Comparison of ENCODE assay signal across 15 cellular contexts in the genomic region with DNA sequence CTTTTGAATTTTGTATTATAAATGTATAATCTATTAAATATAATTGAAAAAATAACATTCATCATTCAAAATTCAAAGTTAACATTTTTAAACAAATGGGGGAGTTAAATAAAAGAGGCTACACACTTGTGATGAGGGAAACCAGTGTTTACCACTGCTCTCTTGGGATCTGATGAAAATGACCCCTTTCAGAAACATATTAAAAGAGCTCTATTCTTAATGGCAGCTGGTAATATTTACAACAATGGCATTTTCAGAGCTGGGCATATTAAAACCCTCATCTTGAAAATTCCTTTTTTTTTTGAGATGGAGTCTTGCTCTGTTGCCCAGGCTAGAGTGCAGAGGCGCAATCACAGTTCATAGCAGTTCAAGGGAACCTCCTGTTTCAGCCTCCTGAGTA. TPM values are rescaled to one million over a fixed set of nuclear protein-coding genes. Genes with fewer than 3 reads are reported as not detected.
A peak's percentile ranks its signal among the peaks of the same experiment; 100 is the strongest.
DNase-seq lines count a peak whose midpoint lies in the region; ATAC-seq lines count a peak whose summit lies in the region.
"Had no signal": no experiment of that assay in that cellular context is flagged by ENCODE, and none has a peak within 500 bp of the region (broad histone marks: within the 10 kb centered on the region; RNA-seq: fewer than 3 reads in every experiment).

No MANE protein-coding gene starts in this region.

- peak overlapping the region; percentile 74 for H3K27ac ChIP-seq in caudate nucleus (ENCODE audit: low read depth, low read length)
- peak overlapping the region; percentile 77 for H3K27ac ChIP-seq in temporal lobe (ENCODE audit: low read depth, low read length)
- H3K27ac ChIP-seq: HL-60 had no signal

- H3K27ac Mint-ChIP-seq in activated T-cell treated with anti-CD3 and anti-CD28 coated beads, Interleukin-2, amount 50 U/mL, for 72 hours, result peak overlapping the region; percentile 28
- no peak overlapping the region for H3K27ac Mint-ChIP-seq in T-cell
- H3K27ac Mint-ChIP-seq: B cell; CD4-positive, alpha-beta T cell had no signal

- POLR2A ChIA-PET in T-cell (lab: Charles Lee), result interaction anchor here in 1 of 2 donors (0.6 kb wide), 1 partner anchor 28 kb away, joined by 6 read pairs; no protein-coding TSS in a partner anchor

- DNase-seq in activated T-cell treated with anti-CD3 and anti-CD28 coated beads, Interleukin-2, amount 50 U/mL, for 72 hours, result no peak
- no peak for DNase-seq in activated T-cell treated with anti-CD3 and anti-CD28 coated beads, Interleukin-2, amount 50 U/mL, for 48 hours
- no peak for DNase-seq in caudate nucleus (lab: John Stamatoyannopoulos, UW)
- DNase-seq in globus pallidus (ENCODE audit: low spot score), result peak; percentile 48
- no peak for DNase-seq in T-cell
- no peak for DNase-seq in islet precursor cell
- DNase-seq: 8988T; ACHN; C1 segment of cervical spinal cord; CD4-positive, alpha-beta T cell; DMS79 had no signal

- ATAC-seq in activated T-cell treated with anti-CD3 and anti-CD28 coated beads, Interleukin-2, amount 50 U/mL, for 72 hours (replicated peaks in 1 of 2), result no peak
- ATAC-seq in HG02623 (IDR thresholded peaks at IDR 0.05; ENCODE audit: unreplicated experiment) (no peak), T-cell (replicated peaks in 1 of 4) (no peak)

- peaks cover 11 to 49% of the 10 kb centered on the region in 2 donors for H3K36me3 Mint-ChIP-seq in activated T-cell treated with anti-CD3 and anti-CD28 coated beads, Interleukin-2, amount 50 U/mL, for 72 hours (ENCODE audit: insufficient read depth in 2 of 2)
- peaks cover 53% of the 10 kb centered on the region for H3K36me3 Mint-ChIP-seq in T-cell

- H3K4me3 Mint-ChIP-seq in activated T-cell treated with anti-CD3 and anti-CD28 coated beads, Interleukin-2, amount 50 U/mL, for 72 hours, result no peak overlapping the region
- H3K4me3 Mint-ChIP-seq in T-cell, result no peak overlapping the region
- H3K4me3 Mint-ChIP-seq: B cell; CD4-positive, alpha-beta T cell had no signal

- no peaks in the 10 kb centered on the region for H3K4me1 Mint-ChIP-seq in activated T-cell treated with anti-CD3 and anti-CD28 coated beads, Interleukin-2, amount 50 U/mL, for 72 hours (ENCODE audit: low read depth)
- peaks cover 0 to 6% (median 4%) of the 10 kb centered on the region in 3 donors for H3K4me1 Mint-ChIP-seq in T-cell
- H3K4me1 Mint-ChIP-seq: B cell had no signal

- CTCF ChIA-PET in T-cell (lab: Charles Lee), result no interaction called here

- H3K27me3 Mint-ChIP-seq in activated T-cell treated with anti-CD3 and anti-CD28 coated beads, Interleukin-2, amount 50 U/mL, for 72 hours (ENCODE audit: low read depth), result no peaks in the 10 kb centered on the region
- H3K27me3 Mint-ChIP-seq in T-cell, result no peaks in the 10 kb centered on the region
- H3K27me3 Mint-ChIP-seq: B cell; CD4-positive, alpha-beta T cell had no signal

- no peaks in the 10 kb centered on the region for H3K9me3 Mint-ChIP-seq in activated T-cell treated with anti-CD3 and anti-CD28 coated beads, Interleukin-2, amount 50 U/mL, for 72 hours
- no peaks in the 10 kb centered on the region for H3K9me3 Mint-ChIP-seq in T-cell
- H3K9me3 Mint-ChIP-seq: CD4-positive, alpha-beta T cell had no signal

RNA-seq across cellular contexts. Expression of a gene that starts 19.3 kb away (rescaled TPM):
- total RNA-seq in activated T-cell treated with anti-CD3 and anti-CD28 coated beads, Interleukin-2, amount 50 U/mL, for 72 hours, result 10 to 100 TPM; 27.3 to 29.2 TPM
- total RNA-seq in temporal lobe (26.8 TPM), T-cell (10 to 100 TPM; 37.2 to 84.9 (median 70.8) TPM)

RNA-seq across cellular contexts. Expression of a gene that starts 24.7 kb away (rescaled TPM):
- 10 to 100 TPM; 77.7 to 89.0 TPM for total RNA-seq in activated T-cell treated with anti-CD3 and anti-CD28 coated beads, Interleukin-2, amount 50 U/mL, for 72 hours
- total RNA-seq in temporal lobe, result 79.7 TPM
- 10 to 100 TPM; 50.7 to 77.2 (median 55.6) TPM for total RNA-seq in T-cell

RNA-seq across cellular contexts. Expression of a gene that starts 46.9 kb away (rescaled TPM):
- total RNA-seq in activated T-cell treated with anti-CD3 and anti-CD28 coated beads, Interleukin-2, amount 50 U/mL, for 72 hours, result 10 to 100 TPM in 1 of 2 donors, 1 to 10 TPM in 1; 8.7 to 11.0 TPM
- total RNA-seq in temporal lobe, result 4.7 TPM
- 1 to 10 TPM; 1.4 to 3.0 (median 2.1) TPM for total RNA-seq in T-cell

RNA-seq across cellular contexts. Expression of a gene that starts 50.2 kb away (rescaled TPM):
- 1 to 10 TPM; 6.8 to 8.0 TPM for total RNA-seq in activated T-cell treated with anti-CD3 and anti-CD28 coated beads, Interleukin-2, amount 50 U/mL, for 72 hours
- total RNA-seq in temporal lobe, result 5.4 TPM
- 10 to 100 TPM in 4 of 5 donors, 1 to 10 TPM in 1; 7.3 to 18.3 (median 11.1) TPM for total RNA-seq in T-cell
